In the genomic region with DNA sequence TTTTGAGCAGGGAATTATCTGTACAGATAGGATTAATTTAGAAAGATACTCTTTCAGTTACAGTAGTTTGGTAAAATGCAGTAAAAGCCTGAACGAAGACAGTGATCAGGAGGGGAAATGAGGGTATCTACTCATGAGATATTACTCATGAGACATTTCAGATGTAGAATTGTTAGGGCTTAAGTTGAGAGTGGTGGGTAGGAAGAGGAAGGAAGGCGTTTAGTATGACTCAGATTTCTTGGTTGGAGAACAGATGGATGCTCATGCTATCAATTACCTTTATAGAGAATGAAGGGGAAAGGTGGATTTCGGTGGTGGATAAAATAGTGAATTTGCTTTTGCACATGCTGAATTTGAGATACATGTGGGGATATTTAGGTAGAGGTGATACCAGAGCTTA, we compare ENCODE assay signal across 9 cellular contexts. TPM values are rescaled to one million over a fixed set of nuclear protein-coding genes. Genes with fewer than 3 reads are reported as not detected.
"Had no signal": no experiment of that assay in that cellular context is flagged by ENCODE, and none has a peak within 500 bp of the region (broad histone marks: within the 10 kb centered on the region; RNA-seq: fewer than 3 reads in every experiment).

No MANE protein-coding gene starts in this region.

- DNase-seq: GM23248, GOT3, H7, HFFc6, IMR-90 had no signal

- H3K4me3 ChIP-seq: GM23248, HAP-1, K562 had no signal

- H3K27ac ChIP-seq: GM23248, HL-60 had no signal

- H3K9me3 ChIP-seq: HAP-1 had no signal

- H3K36me3 ChIP-seq: HAP-1 had no signal

RNA-seq across cellular contexts. Expression of a gene that starts 15.8 kb away (rescaled TPM):
- total RNA-seq: H4 had no signal
